ENCODE assay signal across 35 cellular contexts in genomic region chr7:12777257-12777656, GRCh38.
"Had no signal": no experiment of that assay in that cellular context is flagged by ENCODE, and none has a peak within 500 bp of the region (broad histone marks: within the 10 kb centered on the region; RNA-seq: fewer than 3 reads in every experiment).

No MANE protein-coding gene starts in this region.

- H3K4me1 Mint-ChIP-seq: activated CD4-positive, alpha-beta T cell treated with anti-CD3 and anti-CD28 coated beads for 36 hours; activated CD4-positive, alpha-beta T cell treated with anti-CD3 and anti-CD28 coated beads, Interleukin-2, amount 10 ng/mL, durations not matched to agents 24 days and 14 days; activated CD8-positive, alpha-beta memory T cell treated with anti-CD3 and anti-CD28 coated beads, Interleukin-2, amount 10 ng/mL, durations not matched to agents 7 days and 5 days; activated naive CD4-positive, alpha-beta T cell treated with anti-CD3 and anti-CD28 coated beads, Interleukin-2, amount 50 U/mL, for 24 hours; activated naive CD8-positive, alpha-beta T cell treated with anti-CD3 and anti-CD28 coated beads for 36 hours; activated naive CD8-positive, alpha-beta T cell treated with anti-CD3 and anti-CD28 coated beads, Interleukin-2, amount 50 U/mL, for 24 hours; endodermal cell had no signal

- H3K27ac Mint-ChIP-seq: activated CD4-positive, alpha-beta memory T cell treated with anti-CD3 and anti-CD28 coated beads for 36 hours; activated CD4-positive, alpha-beta T cell treated with anti-CD3 and anti-CD28 coated beads for 36 hours; activated CD4-positive, alpha-beta T cell treated with anti-CD3 and anti-CD28 coated beads, Interleukin-2, amount 10 ng/mL, durations not matched to agents 24 days and 14 days; activated CD8-positive, alpha-beta memory T cell treated with anti-CD3 and anti-CD28 coated beads, Interleukin-2, amount 10 ng/mL, durations not matched to agents 7 days and 5 days; activated CD8-positive, alpha-beta T cell treated with anti-CD3 and anti-CD28 coated beads, Interleukin-2, amount 10 ng/mL, durations not matched to agents 7 days and 5 days; activated naive CD4-positive, alpha-beta T cell treated with anti-CD3 and anti-CD28 coated beads for 36 hours; activated naive CD4-positive, alpha-beta T cell treated with anti-CD3 and anti-CD28 coated beads, Interleukin-2, amount 50 U/mL, for 24 hours; activated naive CD8-positive, alpha-beta T cell treated with anti-CD3 and anti-CD28 coated beads for 36 hours; activated naive CD8-positive, alpha-beta T cell treated with anti-CD3 and anti-CD28 coated beads, Interleukin-2, amount 50 U/mL, for 24 hours; activated T-helper 1 cell treated with anti-CD3 and anti-CD28 coated beads, Interleukin-12 subunit alpha, Interleukin-12 subunit beta, Interleukin-2, Interleukin-4 antibody, amounts not matched to agents 30 ng/mL and 10 ng/mL and 1 ng/mL, durations not matched to agents 14 hours and 24 hours and 36 hours; activated T-helper 2 cell treated with anti-CD3 and anti-CD28 coated beads, Interferon-gamma antibody, Interleukin-2, Interleukin-4, amounts not matched to agents 10 μg/mL and 5 μg/mL and 100 μg/mL, durations not matched to agents 14 hours and 24 hours and 36 hours; brain; dendritic cell treated with granulocyte-macrophage colony-stimulating factor and Interleukin-4, amounts not matched to agents 40 ng/mL and 50 ng/mL, for 4 days; endodermal cell had no signal

- H3K9me3 ChIP-seq: adrenal gland, ascending aorta, esophagus muscularis mucosa, gastroesophageal sphincter had no signal

- H3K4me3 Mint-ChIP-seq: activated CD4-positive, alpha-beta memory T cell treated with anti-CD3 and anti-CD28 coated beads for 36 hours; activated CD4-positive, alpha-beta T cell treated with anti-CD3 and anti-CD28 coated beads for 36 hours; activated CD4-positive, alpha-beta T cell treated with anti-CD3 and anti-CD28 coated beads, Interleukin-2, amount 10 ng/mL, durations not matched to agents 24 days and 14 days; activated CD8-positive, alpha-beta memory T cell treated with anti-CD3 and anti-CD28 coated beads, Interleukin-2, amount 10 ng/mL, durations not matched to agents 7 days and 5 days; activated CD8-positive, alpha-beta T cell treated with anti-CD3 and anti-CD28 coated beads, Interleukin-2, amount 10 ng/mL, durations not matched to agents 7 days and 5 days; activated naive CD4-positive, alpha-beta T cell treated with anti-CD3 and anti-CD28 coated beads for 36 hours; activated naive CD4-positive, alpha-beta T cell treated with anti-CD3 and anti-CD28 coated beads, Interleukin-2, amount 50 U/mL, for 24 hours; activated naive CD8-positive, alpha-beta T cell treated with anti-CD3 and anti-CD28 coated beads for 36 hours; activated naive CD8-positive, alpha-beta T cell treated with anti-CD3 and anti-CD28 coated beads, Interleukin-2, amount 50 U/mL, for 24 hours; activated T-helper 1 cell treated with anti-CD3 and anti-CD28 coated beads, Interleukin-12 subunit alpha, Interleukin-12 subunit beta, Interleukin-2, Interleukin-4 antibody, amounts not matched to agents 30 ng/mL and 10 ng/mL and 1 ng/mL, durations not matched to agents 14 hours and 24 hours and 36 hours; brain; dendritic cell treated with granulocyte-macrophage colony-stimulating factor and Interleukin-4, amounts not matched to agents 40 ng/mL and 50 ng/mL, for 4 days; endodermal cell had no signal

- DNase-seq: activated CD4-positive, alpha-beta memory T cell treated with anti-CD3 and anti-CD28 coated beads for 36 hours; activated CD4-positive, alpha-beta T cell treated with anti-CD3 and anti-CD28 coated beads for 36 hours; activated CD4-positive, alpha-beta T cell treated with anti-CD3 and anti-CD28 coated beads, Interleukin-2, amount 10 ng/mL, durations not matched to agents 24 days and 14 days; activated CD4-positive, CD25-positive, alpha-beta regulatory T cell; activated CD4-positive, CD25-positive, alpha-beta regulatory T cell treated with anti-CD3 and anti-CD28 coated beads, Interleukin-2, amount 50 U/mL, for 72 hours; activated CD8-positive, alpha-beta memory T cell treated with anti-CD3 and anti-CD28 coated beads, Interleukin-2, amount 10 ng/mL, durations not matched to agents 7 days and 5 days; activated CD8-positive, alpha-beta memory T cell treated with anti-CD3 and anti-CD28 coated beads, Interleukin-2, amount 50 U/mL, for 4 hours; activated CD8-positive, alpha-beta T cell treated with anti-CD3 and anti-CD28 coated beads, Interleukin-2, amount 10 ng/mL, durations not matched to agents 7 days and 5 days; activated effector memory CD4-positive, alpha-beta T cell treated with anti-CD3 and anti-CD28 coated beads, Interleukin-2, amount 50 U/mL, for 16 hours; activated naive CD4-positive, alpha-beta T cell treated with anti-CD3 and anti-CD28 coated beads for 36 hours; activated naive CD8-positive, alpha-beta T cell treated with anti-CD3 and anti-CD28 coated beads for 36 hours; activated naive CD8-positive, alpha-beta T cell treated with anti-CD3 and anti-CD28 coated beads, Interleukin-2, amount 50 U/mL, for 24 hours; activated T-cell treated with anti-CD3 and anti-CD28 coated beads, Interleukin-2, amount 50 U/mL, for 1 hour; activated T-cell treated with anti-CD3 and anti-CD28 coated beads, Interleukin-2, amount 50 U/mL, for 48 hours; adrenal gland; central memory CD4-positive, alpha-beta T cell; cerebellar nuclear complex; dorsolateral prefrontal cortex; effector memory CD4-positive, alpha-beta T cell; endodermal cell; foreskin keratinocyte; heart right ventricle; hippocampal formation; T-helper 2 cell had no signal

- H3K27me3 Mint-ChIP-seq: activated CD4-positive, alpha-beta memory T cell treated with anti-CD3 and anti-CD28 coated beads for 36 hours; activated CD8-positive, alpha-beta memory T cell treated with anti-CD3 and anti-CD28 coated beads, Interleukin-2, amount 10 ng/mL, durations not matched to agents 7 days and 5 days; brain; dendritic cell treated with granulocyte-macrophage colony-stimulating factor and Interleukin-4, amounts not matched to agents 40 ng/mL and 50 ng/mL, for 4 days had no signal

- ATAC-seq: activated CD4-positive, alpha-beta T cell treated with anti-CD3 and anti-CD28 coated beads for 36 hours; activated CD8-positive, alpha-beta memory T cell treated with anti-CD3 and anti-CD28 coated beads, Interleukin-2, amount 10 ng/mL, durations not matched to agents 7 days and 5 days; activated CD8-positive, alpha-beta T cell treated with anti-CD3 and anti-CD28 coated beads, Interleukin-2, amount 10 ng/mL, durations not matched to agents 7 days and 5 days; activated naive CD8-positive, alpha-beta T cell treated with anti-CD3 and anti-CD28 coated beads, Interleukin-2, amount 50 U/mL, for 24 hours; foreskin keratinocyte; gastroesophageal sphincter; heart right ventricle had no signal

- H3K4me3 ChIP-seq: adrenal gland, ascending aorta, breast epithelium, cardiac muscle cell, coronary artery, dorsolateral prefrontal cortex, esophagus muscularis mucosa, gastroesophageal sphincter, heart right ventricle had no signal

- H3K36me3 ChIP-seq: adrenal gland, ascending aorta, breast epithelium, cardiac muscle cell, esophagus muscularis mucosa, gastroesophageal sphincter, heart right ventricle had no signal

- H3K4me1 ChIP-seq: adrenal gland, ascending aorta, breast epithelium, esophagus muscularis mucosa, foreskin keratinocyte, gastroesophageal sphincter, heart right ventricle had no signal

- H3K36me3 Mint-ChIP-seq: activated CD4-positive, alpha-beta memory T cell treated with anti-CD3 and anti-CD28 coated beads for 36 hours; activated CD8-positive, alpha-beta memory T cell treated with anti-CD3 and anti-CD28 coated beads, Interleukin-2, amount 10 ng/mL, durations not matched to agents 7 days and 5 days; activated naive CD4-positive, alpha-beta T cell treated with anti-CD3 and anti-CD28 coated beads, Interleukin-2, amount 50 U/mL, for 24 hours; activated naive CD8-positive, alpha-beta T cell treated with anti-CD3 and anti-CD28 coated beads for 36 hours had no signal

- H3K27me3 ChIP-seq: adrenal gland, ascending aorta, breast epithelium, cardiac muscle cell, dorsolateral prefrontal cortex, esophagus muscularis mucosa, foreskin keratinocyte, gastroesophageal sphincter, heart right ventricle had no signal

- H3K9me3 Mint-ChIP-seq: activated CD4-positive, alpha-beta memory T cell treated with anti-CD3 and anti-CD28 coated beads for 36 hours; activated CD4-positive, alpha-beta T cell treated with anti-CD3 and anti-CD28 coated beads, Interleukin-2, amount 10 ng/mL, durations not matched to agents 24 days and 14 days; activated naive CD4-positive, alpha-beta T cell treated with anti-CD3 and anti-CD28 coated beads, Interleukin-2, amount 50 U/mL, for 24 hours; activated naive CD8-positive, alpha-beta T cell treated with anti-CD3 and anti-CD28 coated beads for 36 hours; activated naive CD8-positive, alpha-beta T cell treated with anti-CD3 and anti-CD28 coated beads, Interleukin-2, amount 50 U/mL, for 24 hours; activated T-helper 1 cell treated with anti-CD3 and anti-CD28 coated beads, Interleukin-12 subunit alpha, Interleukin-12 subunit beta, Interleukin-2, Interleukin-4 antibody, amounts not matched to agents 30 ng/mL and 10 ng/mL and 1 ng/mL, durations not matched to agents 14 hours and 24 hours and 36 hours; activated T-helper 2 cell treated with anti-CD3 and anti-CD28 coated beads, Interferon-gamma antibody, Interleukin-2, Interleukin-4, amounts not matched to agents 10 μg/mL and 5 μg/mL and 100 μg/mL, durations not matched to agents 14 hours and 24 hours and 36 hours had no signal

- H3K27ac ChIP-seq: adrenal gland, ascending aorta, breast epithelium, cardiac muscle cell, coronary artery, dorsolateral prefrontal cortex, esophagus muscularis mucosa, foreskin keratinocyte, gastroesophageal sphincter, heart right ventricle had no signal
